ENCODE assay signal across 1 cellular context in genomic region chr17:50833396-50834125, GRCh38.
A peak's percentile ranks its signal among the peaks of the same experiment; 100 is the strongest.
TF ChIP-seq lines count a peak whose summit lies in the region.

No MANE protein-coding gene starts in this region.

TF ChIP-seq in HepG2, 621 proteins besides CTCF, POLR2A, EP300 and RAD21:
- TF ChIP-seq EZH2 (conservative IDR thresholded peaks at IDR 0.05; ENCODE audit: low read depth, low read length) (0 out of 2 replicates have a peak, but pooled peaks have one; percentile 67), ZNF770 (CRISPR knock-in tag; IDR thresholded peaks at IDR 0.05) (no peak), ZFP91 (CRISPR knock-in tag; IDR thresholded peaks at IDR 0.05; ENCODE audit: borderline replicate concordance) (0 out of 2 replicates have a peak, but pooled peaks have one; percentile 3)
